In genomic region chr2:197873293-197873701, GRCh38 we compare ENCODE assay signal across 11 cellular contexts.
DNase-seq lines count a peak whose midpoint lies in the region; ATAC-seq and TF ChIP-seq lines count a peak whose summit lies in the region.
"Had no signal": no experiment of that assay in that cellular context is flagged by ENCODE, and none has a peak within 500 bp of the region (broad histone marks: within the 10 kb centered on the region; RNA-seq: fewer than 3 reads in every experiment).

No MANE protein-coding gene starts in this region.

- H3K36me3 ChIP-seq in WERI-Rb-1 (no peaks in the 10 kb centered on the region), smooth muscle cell (ENCODE audit: low read depth) (no peaks in the 10 kb centered on the region), sigmoid colon (no peaks in the 10 kb centered on the region)

- H3K9ac ChIP-seq in smooth muscle cell (ENCODE audit: low read depth): no peak overlapping the region

- H3F3A ChIP-seq in smooth muscle cell (ENCODE audit: low read depth): peaks cover 29% of the 10 kb centered on the region

- no peak overlapping the region for H3K27ac ChIP-seq in WERI-Rb-1
- H3K27ac ChIP-seq in smooth muscle cell (ENCODE audit: low read depth): peak overlapping the region; percentile 76
- no peak overlapping the region for H3K27ac ChIP-seq in sigmoid colon
- H3K27ac ChIP-seq: body of pancreas had no signal

- H2AFZ ChIP-seq in smooth muscle cell (ENCODE audit: low read depth): no peak overlapping the region

- TF ChIP-seq EP300 in sigmoid colon (IDR thresholded peaks at IDR 0.05): no peak

- peaks cover 24% of the 10 kb centered on the region for H3K4me1 ChIP-seq in smooth muscle cell (ENCODE audit: low read depth)
- H3K4me1 ChIP-seq in sigmoid colon: peaks cover 0 to 17% (median 3%) of the 10 kb centered on the region in 4 donors

- peak overlapping the region; percentile 75 for H3K4me2 ChIP-seq in smooth muscle cell

- H3K27me3 ChIP-seq in WERI-Rb-1 (ENCODE audit: insufficient read depth, low read depth, severe bottlenecking): no peaks in the 10 kb centered on the region
- H3K27me3 ChIP-seq in smooth muscle cell (ENCODE audit: low read depth): no peaks in the 10 kb centered on the region
- no peaks in the 10 kb centered on the region for H3K27me3 ChIP-seq in sigmoid colon
- H3K27me3 ChIP-seq: body of pancreas had no signal

- no peaks in the 10 kb centered on the region for H3K79me2 ChIP-seq in smooth muscle cell (ENCODE audit: low read depth)

- no peak overlapping the region for H3K4me3 ChIP-seq in WERI-Rb-1 (ENCODE audit: low read depth, low read length)
- no peak overlapping the region for H3K4me3 ChIP-seq in smooth muscle cell
- H3K4me3 ChIP-seq in sigmoid colon: no peak overlapping the region
- H3K4me3 ChIP-seq: body of pancreas had no signal

- intact Hi-C loops in cardiac septum (cut with DNase I): no loop called here
- intact Hi-C loops in sigmoid colon (cut with DNase I): no loop called here

- TF ChIP-seq POLR2A in sigmoid colon (IDR thresholded peaks at IDR 0.05): no peak

- ATAC-seq in HG03159 (IDR thresholded peaks at IDR 0.05; ENCODE audit: unreplicated experiment): no peak
- ATAC-seq in HG02970 (IDR thresholded peaks at IDR 0.05; ENCODE audit: low FRiP score, unreplicated experiment): no peak
- ATAC-seq: body of pancreas, sciatic nerve had no signal

- TF ChIP-seq CTCF in WERI-Rb-1 (IDR thresholded peaks at IDR 0.05; ENCODE audit: low read depth, low read length) (0 out of 2 replicates have a peak, but pooled peaks have one; percentile 9), smooth muscle cell (IDR thresholded peaks at IDR 0.05; ENCODE audit: borderline replicate concordance, insufficient read depth, poor library complexity, severe bottlenecking) (no peak), sigmoid colon (IDR thresholded peaks at IDR 0.05) (no peak)

- no peaks in the 10 kb centered on the region for H3K9me3 ChIP-seq in WERI-Rb-1 (ENCODE audit: severe bottlenecking)
- H3K9me3 ChIP-seq in smooth muscle cell (replicated peaks; ENCODE audit: low read depth): no peaks in the 10 kb centered on the region
- H3K9me3 ChIP-seq in sigmoid colon: no peaks in the 10 kb centered on the region
- H3K9me3 ChIP-seq: body of pancreas had no signal

- 12% methylated on average over 4 of the region's 4 CpGs for WGBS in smooth muscle cell (ENCODE audit: low lambda C conversion rate)
- 70 to 72% methylated on average over 4 of the region's 4 CpGs for WGBS in sigmoid colon, 2 donors

- peak; percentile 32 to 53 for DNase-seq in NCI-H526 (lab: John Stamatoyannopoulos, UW)
- no peak for DNase-seq in NCI-H526 treated with DMSO at 0.1 percent for 48 hours (lab: John Stamatoyannopoulos, UW)
- no peak for DNase-seq in WERI-Rb-1
- DNase-seq in cardiac septum (ENCODE audit: low spot score): peak; percentile 76
- peak; percentile 5 for DNase-seq in smooth muscle cell (lab: John Stamatoyannopoulos, UW; ENCODE audit: unreplicated experiment)
- DNase-seq in sigmoid colon: no peak
- DNase-seq: activated CD4-positive, alpha-beta T cell treated with anti-CD3 and anti-CD28 coated beads for 1 hour; body of pancreas had no signal

- H4K20me1 ChIP-seq in smooth muscle cell (ENCODE audit: low read depth): no peaks in the 10 kb centered on the region

Comparison
In these comparisons a context has a peak if more than half of its experiments do, and no peak if none do; other contexts are left out.
1. DNase-seq: peak in NCI-H526 (2 of 2), cardiac septum (single experiment) and smooth muscle cell (single experiment); none in NCI-H526 treated with DMSO at 0.1 percent for 48 hours (single experiment), WERI-Rb-1 (single experiment) and sigmoid colon (single experiment).